8 cellular contexts compared by ENCODE assay signal in the genomic region with DNA sequence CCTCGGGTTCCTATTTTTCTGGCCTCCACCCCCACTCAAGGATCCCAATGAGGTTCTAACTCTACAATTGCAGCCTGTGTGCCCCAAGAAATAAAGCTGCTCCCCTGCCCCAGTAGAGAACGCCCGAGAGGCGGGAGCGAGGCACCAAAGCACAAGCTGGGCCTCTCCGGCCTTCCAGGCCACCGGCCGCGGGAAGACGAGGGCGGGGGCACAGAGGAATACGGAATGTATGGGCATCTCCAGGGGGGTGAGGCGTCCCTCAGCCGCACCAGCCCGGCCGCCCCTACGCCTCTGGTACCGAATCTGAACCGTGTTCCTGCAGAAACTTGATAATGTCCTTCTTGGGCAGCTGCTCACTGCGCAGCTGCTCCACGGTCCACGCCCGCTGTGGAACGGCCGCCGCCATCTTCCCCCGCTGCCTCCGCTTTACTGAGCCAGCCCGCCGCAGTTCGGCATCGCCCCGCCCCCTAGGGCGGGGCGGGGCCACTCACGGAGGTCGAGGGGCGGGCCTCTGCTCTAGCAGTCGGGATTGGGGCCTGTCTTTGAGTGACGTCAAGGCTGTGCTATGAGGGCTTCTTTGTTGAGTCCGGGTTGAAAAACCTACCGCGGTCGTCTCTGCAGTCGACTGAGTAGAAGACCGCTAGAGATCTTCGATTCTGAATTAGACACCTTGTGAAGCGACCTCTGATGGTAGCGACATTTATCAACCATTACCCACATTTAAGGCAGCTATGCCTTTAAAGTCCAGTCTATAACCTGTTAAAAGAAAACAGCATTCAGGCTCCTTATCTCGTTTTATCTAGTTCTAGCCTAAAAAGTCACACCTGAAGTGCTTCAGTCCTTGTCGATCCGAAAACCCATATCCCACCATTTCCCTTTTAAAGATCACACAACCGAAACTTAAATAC. TPM values are rescaled to one million over a fixed set of nuclear protein-coding genes. Genes with fewer than 3 reads are reported as not detected.
DNase-seq lines count a peak whose midpoint lies in the region; ATAC-seq and TF ChIP-seq lines count a peak whose summit lies in the region.

A gene (minus strand): TSS at position 431 of the 908 bp plus-strand sequence. CDS start 25 bp downstream, at position 406.

- peaks cover 42% of the 10 kb centered on the region for H3K36me3 Mint-ChIP-seq in activated T-cell treated with anti-CD3 and anti-CD28 coated beads, Interleukin-2, amount 50 U/mL, for 24 hours (ENCODE audit: low read depth)

- peaks cover 7% of the 10 kb centered on the region; the same call in 1 of the 2 replicates for H3F3A ChIP-seq in PC-9 (ENCODE audit: insufficient read depth, low read depth)

- POLR2A ChIA-PET in PC-9 (lab: Charles Lee; ENCODE audit: unreplicated experiment) = interaction anchor here (0.5 to 0.6 kb wide), 3 partner anchors 17 to 172 kb away, joined by 5 to 12 read pairs (median 7); a partner anchor contains a TSS

- H3K27ac ChIP-seq in PC-9 (peak within 1 kb of the TSS; percentile 72), esophagus (ENCODE audit: low read depth in 2 of 2, low read length in 1 of 2) (peak within 1 kb of the TSS; percentile 86 to 91), muscle layer of colon (ENCODE audit: low read depth, low read length) (peak within 1 kb of the TSS; percentile 90)

- TF ChIP-seq CTCF in PC-9 (conservative IDR thresholded peaks at IDR 0.05) = peak; percentile 22; the same call in 1 of the 2 replicates

- peak within 1 kb of the TSS; percentile 68 for H3K4me3 ChIP-seq in Jurkat, Clone E6-1 (ENCODE audit: low read length)
- H3K4me3 ChIP-seq in PC-9 = peak within 1 kb of the TSS; percentile 94
- peak within 1 kb of the TSS; percentile 69 to 73 for H3K4me3 ChIP-seq in esophagus (ENCODE audit: low read depth in 1 of 2, low read length in 2 of 2)
- peak within 1 kb of the TSS; percentile 66 to 83 for H3K4me3 ChIP-seq in muscle layer of colon (ENCODE audit: low read depth in 1 of 2, low read length in 2 of 2)

- BruUV-seq in PC-9 (replicated peaks; lab: Mats Ljungman, UMichigan) = no TSS peak

- H3K27ac Mint-ChIP-seq in activated T-cell treated with anti-CD3 and anti-CD28 coated beads, Interleukin-2, amount 50 U/mL, for 24 hours = peak within 1 kb of the TSS; percentile 97

- intact Hi-C loops in PC-9 (cut with micrococcal nuclease; ENCODE audit: unreplicated experiment) = loop anchor here (1.0 to 5.0 kb wide), 3 partner anchors 119 to 237 kb away; a partner anchor contains a TSS

- 0% methylated on average over 53 of the region's 53 CpGs for WGBS in esophagus, 2 donors

- no peaks in the 10 kb centered on the region for H3K9me3 Mint-ChIP-seq in activated T-cell treated with anti-CD3 and anti-CD28 coated beads, Interleukin-2, amount 50 U/mL, for 24 hours

- H3K9me2 ChIP-seq in PC-9 (ENCODE audit: insufficient read depth) = no peaks in the 10 kb centered on the region

- peak within 1 kb of the TSS; percentile 92 for H3K9ac ChIP-seq in muscle layer of colon (ENCODE audit: low read length)

- H3K4me1 ChIP-seq in PC-9 (replicated peaks; ENCODE audit: insufficient read depth) = peaks cover 27% of the 10 kb centered on the region
- no peaks in the 10 kb centered on the region for H3K4me1 ChIP-seq in esophagus (ENCODE audit: control insufficient read depth in 2 of 2, insufficient read depth in 2 of 2, low read length in 1 of 2)
- peaks cover 15% of the 10 kb centered on the region for H3K4me1 ChIP-seq in muscle layer of colon (ENCODE audit: insufficient read depth, low read length)

- no peaks in the 10 kb centered on the region for H3K27me3 Mint-ChIP-seq in activated T-cell treated with anti-CD3 and anti-CD28 coated beads, Interleukin-2, amount 50 U/mL, for 24 hours

- ATAC-seq in GM21576 (IDR thresholded peaks at IDR 0.05; ENCODE audit: unreplicated experiment) = peak; percentile 89

- CTCF ChIA-PET in PC-9 (lab: Charles Lee) = no interaction called here

- no peaks in the 10 kb centered on the region for H3K9me3 ChIP-seq in PC-9 (ENCODE audit: insufficient read depth, low read depth)
- no peaks in the 10 kb centered on the region for H3K9me3 ChIP-seq in esophagus (ENCODE audit: control insufficient read depth in 2 of 2, insufficient read depth in 1 of 2, low read depth in 1 of 2, low read length in 1 of 2)
- H3K9me3 ChIP-seq in muscle layer of colon (ENCODE audit: low read length) = no peaks in the 10 kb centered on the region

- peak within 1 kb of the TSS; percentile 100 for H3K4me3 Mint-ChIP-seq in activated T-cell treated with anti-CD3 and anti-CD28 coated beads, Interleukin-2, amount 50 U/mL, for 24 hours

- H3K4me2 ChIP-seq in PC-9 = peak within 1 kb of the TSS; percentile 89

- H3K4me1 Mint-ChIP-seq in activated T-cell treated with anti-CD3 and anti-CD28 coated beads, Interleukin-2, amount 50 U/mL, for 24 hours (ENCODE audit: low read depth) = peaks cover 45% of the 10 kb centered on the region

- H3K79me2 ChIP-seq in PC-9 (ENCODE audit: low read depth) = peaks cover 57% of the 10 kb centered on the region

- peak within 1 kb of the TSS; percentile 96 for H2AFZ ChIP-seq in PC-9

- DNase-seq in DMS153 treated with DMSO at 0.1 percent for 48 hours (lab: John Stamatoyannopoulos, UW; ENCODE audit: unreplicated experiment) (peak; percentile 91), PC-9 (peak; percentile 91 to 98)
- DNase-seq in Jurkat, Clone E6-1 (ENCODE audit: low read depth, low spot score) = peak; percentile 99
- peak; percentile 95 for DNase-seq in activated T-cell treated with anti-CD3 and anti-CD28 coated beads, Interleukin-2, amount 50 U/mL, for 24 hours
- DNase-seq in stimulated activated CD8-positive, alpha-beta memory T cell treated with anti-CD3 and anti-CD28 coated beads, Interleukin-7, amount 100 ng/mL, for 4 hours (ENCODE audit: low read depth in 2 of 2) = peak; percentile 93 to 96

- H3K27me3 ChIP-seq in PC-9 (ENCODE audit: insufficient read depth, low read depth) (no peaks in the 10 kb centered on the region), esophagus (ENCODE audit: control insufficient read depth in 1 of 2, insufficient read depth in 2 of 2, low read length in 2 of 2) (no peaks in the 10 kb centered on the region), muscle layer of colon (ENCODE audit: control insufficient read depth in 1 of 2, insufficient read depth in 2 of 2, low read length in 2 of 2) (no peaks in the 10 kb centered on the region)

- H3K36me3 ChIP-seq in PC-9 (ENCODE audit: low read depth) = 0 out of 2 replicates have a peak, but pooled peaks cover 3% of the 10 kb centered on the region
- H3K36me3 ChIP-seq in esophagus (ENCODE audit: control insufficient read depth in 2 of 2, insufficient read depth in 2 of 2, low read length in 1 of 2) = no peaks in the 10 kb centered on the region
- H3K36me3 ChIP-seq in muscle layer of colon (ENCODE audit: insufficient read depth, low read length) = peaks cover 1% of the 10 kb centered on the region

- H4K20me1 ChIP-seq in PC-9 (ENCODE audit: insufficient read depth) = 0 out of 2 replicates have a peak, but pooled peaks cover 3% of the 10 kb centered on the region

RNA-seq across cellular contexts. Expression of the gene that starts here (rescaled TPM):
- 134 TPM for polyA plus RNA-seq in Jurkat, Clone E6-1 (2012; ENCODE audit: insufficient read depth, insufficient read length)
- 39.4 and 53.5 TPM in 2 replicates for total RNA-seq in PC-9 (2021)
- polyA plus RNA-seq in esophagus = 10 to 100 TPM; 68.2 to 87.1 TPM

Comparison
In these comparisons a context has a peak if more than half of its experiments do, and no peak if none do; other contexts are left out.
1. Peak in every context shown above with its lines: DNase-seq, ATAC-seq, H3K4me3 ChIP-seq and H3K27ac ChIP-seq.